1 cellular context compared by ENCODE assay signal in genomic region chr3:49769926-49770325, GRCh38.
A peak's percentile ranks its signal among the peaks of the same experiment; 100 is the strongest.
TF ChIP-seq lines count a peak whose summit lies in the region.

No MANE protein-coding gene starts in this region.

TF ChIP-seq in HepG2, 621 proteins besides CTCF, POLR2A, EP300 and RAD21:
- TF ChIP-seq ZNF296 (CRISPR knock-in tag; conservative IDR thresholded peaks at IDR 0.05) (no peak), ZNF770 (CRISPR knock-in tag; IDR thresholded peaks at IDR 0.05) (0 out of 2 replicates have a peak, but pooled peaks have one; percentile 31)
